In the genomic region with DNA sequence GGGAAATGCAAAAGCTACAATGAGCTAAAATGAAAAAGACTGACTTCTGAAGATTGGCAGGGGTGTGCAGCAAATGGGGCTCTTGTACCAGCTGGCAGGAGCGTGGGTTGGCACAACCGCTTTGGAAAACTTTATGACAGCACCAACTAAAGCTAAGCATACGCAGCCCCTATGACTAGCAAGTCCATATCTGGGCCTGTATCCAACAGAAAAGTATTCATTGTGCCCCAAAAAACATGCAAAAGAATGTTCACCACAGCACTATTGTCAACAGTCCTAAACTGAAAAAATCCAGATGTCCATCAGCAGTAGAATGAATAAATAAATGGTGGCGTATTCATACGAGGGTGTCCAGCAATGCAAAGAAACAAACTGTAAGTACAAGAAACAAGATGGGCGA, we compare ENCODE assay signal across 23 cellular contexts. TPM values are rescaled to one million over a fixed set of nuclear protein-coding genes. Genes with fewer than 3 reads are reported as not detected.
DNase-seq lines count a peak whose midpoint lies in the region; ATAC-seq and TF ChIP-seq lines count a peak whose summit lies in the region.
"Had no signal": no experiment of that assay in that cellular context is flagged by ENCODE, and none has a peak within 500 bp of the region (broad histone marks: within the 10 kb centered on the region; RNA-seq: fewer than 3 reads in every experiment).

No MANE protein-coding gene starts in this region.

- DNase-seq in HCEC 1CT (peak; percentile 57), chondrocyte (ENCODE audit: low spot score) (peak; percentile 25), lower leg skin (ENCODE audit: low spot score in 2 of 2) (peak; percentile 12 to 76), thoracic aorta (ENCODE audit: low spot score) (no peak), brain microvascular endothelial cell (no peak), T-helper 9 cell (no peak), GM19238 (ENCODE audit: insufficient read length, low spot score) (no peak)
- no peak for DNase-seq in activated CD4-positive, alpha-beta T cell treated with anti-CD3 and anti-CD28 coated beads, Interleukin-2, amount 50 U/mL, for 1 hour
- DNase-seq: activated naive CD8-positive, alpha-beta T cell treated with anti-CD3 and anti-CD28 coated beads, Interleukin-2, amount 10 ng/mL, durations not matched to agents 7 days and 5 days; AML-193; central memory CD4-positive, alpha-beta T cell; effector memory CD4-positive, alpha-beta T cell; foreskin keratinocyte; kidney glomerular epithelial cell; MM.1S; NCI-H146; NCI-H82; occipital lobe; right lobe of liver; SIG-M5 had no signal

- H3K27ac Mint-ChIP-seq in chondrocyte (ENCODE audit: unreplicated experiment): peak overlapping the region; percentile 76
- H3K27ac Mint-ChIP-seq: activated naive CD8-positive, alpha-beta T cell treated with anti-CD3 and anti-CD28 coated beads, Interleukin-2, amount 10 ng/mL, durations not matched to agents 7 days and 5 days; activated T-helper 1 cell treated with anti-CD3 and anti-CD28 coated beads, Interleukin-12 subunit alpha, Interleukin-12 subunit beta, Interleukin-2, Interleukin-4 antibody, amounts not matched to agents 30 ng/mL and 10 ng/mL and 1 ng/mL, durations not matched to agents 14 hours and 24 hours and 36 hours; stimulated activated naive CD8-positive, alpha-beta T cell treated with anti-CD3 and anti-CD28 coated beads, Interleukin-15, Interleukin-2, amounts not matched to agents 100 ng/mL and 50 ng/mL, for 24 hours had no signal

- no peak for TF ChIP-seq POLR2A in lower leg skin (IDR thresholded peaks at IDR 0.05)

- no peaks in the 10 kb centered on the region for H3K9me3 Mint-ChIP-seq in chondrocyte (ENCODE audit: low read depth)
- H3K9me3 Mint-ChIP-seq: activated naive CD8-positive, alpha-beta T cell treated with anti-CD3 and anti-CD28 coated beads, Interleukin-2, amount 10 ng/mL, durations not matched to agents 7 days and 5 days; activated T-helper 1 cell treated with anti-CD3 and anti-CD28 coated beads, Interleukin-12 subunit alpha, Interleukin-12 subunit beta, Interleukin-2, Interleukin-4 antibody, amounts not matched to agents 30 ng/mL and 10 ng/mL and 1 ng/mL, durations not matched to agents 14 hours and 24 hours and 36 hours; stimulated activated naive CD8-positive, alpha-beta T cell treated with anti-CD3 and anti-CD28 coated beads, Interleukin-15, Interleukin-2, amounts not matched to agents 100 ng/mL and 50 ng/mL, for 24 hours had no signal

- TF ChIP-seq CTCF in chondrocyte (IDR thresholded peaks at IDR 0.05): no peak
- no peak for TF ChIP-seq CTCF in lower leg skin (IDR thresholded peaks at IDR 0.05)
- no peak for TF ChIP-seq CTCF in thoracic aorta (IDR thresholded peaks at IDR 0.05)
- TF ChIP-seq CTCF in brain microvascular endothelial cell (IDR thresholded peaks at IDR 0.05; ENCODE audit: low read depth, low read length, missing control alignments): no peak

- H3K4me3 ChIP-seq in lower leg skin (ENCODE audit: low read depth, poor library complexity, severe bottlenecking): no peak overlapping the region
- H3K4me3 ChIP-seq in thoracic aorta: peak overlapping the region; percentile 49
- no peak overlapping the region for H3K4me3 ChIP-seq in brain microvascular endothelial cell (ENCODE audit: low read depth, low read length)
- H3K4me3 ChIP-seq: right lobe of liver had no signal

- intact Hi-C loops in lower leg skin (cut with DNase I; ENCODE audit: low total_unique reads): no loop called here

- no peaks in the 10 kb centered on the region for H3K27me3 Mint-ChIP-seq in chondrocyte (ENCODE audit: low read depth)

- no peaks in the 10 kb centered on the region for H3K36me3 Mint-ChIP-seq in chondrocyte (ENCODE audit: low read depth)
- H3K36me3 Mint-ChIP-seq: activated naive CD8-positive, alpha-beta T cell treated with anti-CD3 and anti-CD28 coated beads, Interleukin-2, amount 10 ng/mL, durations not matched to agents 7 days and 5 days had no signal

- in situ Hi-C loops in brain microvascular endothelial cell (cut with HindIII; ENCODE audit: low pct_ligation_motif_present, low sequenced_read_pairs): no loop called here

- 39 to 44% methylated on average over 6 of the region's 6 CpGs for WGBS in lower leg skin, 2 donors

- H3K36me3 ChIP-seq in thoracic aorta (no peaks in the 10 kb centered on the region), brain microvascular endothelial cell (replicated peaks) (no peaks in the 10 kb centered on the region)
- H3K36me3 ChIP-seq: right lobe of liver had no signal

- peak overlapping the region; percentile 78 to 79 for H3K27ac ChIP-seq in thoracic aorta
- H3K27ac ChIP-seq in brain microvascular endothelial cell: no peak overlapping the region
- H3K27ac ChIP-seq: foreskin keratinocyte, right lobe of liver had no signal

- H3K9me3 ChIP-seq in thoracic aorta: no peaks in the 10 kb centered on the region
- H3K9me3 ChIP-seq: right lobe of liver had no signal

- peak; percentile 24 for ATAC-seq in thoracic aorta (ENCODE audit: insufficient number of reproducible peaks, low FRiP score, low read depth)
- ATAC-seq: foreskin keratinocyte, right lobe of liver had no signal

- peaks cover 17 to 50% of the 10 kb centered on the region in 2 donors for H3K4me1 ChIP-seq in thoracic aorta (ENCODE audit: control insufficient read depth in 1 of 2, low read depth in 2 of 2)
- H3K4me1 ChIP-seq: right lobe of liver had no signal

- H3K4me1 Mint-ChIP-seq in chondrocyte (ENCODE audit: low read depth): peaks cover 76% of the 10 kb centered on the region

- no peaks in the 10 kb centered on the region for H3K27me3 ChIP-seq in thoracic aorta (replicated peaks; ENCODE audit: insufficient read depth)
- no peaks in the 10 kb centered on the region for H3K27me3 ChIP-seq in brain microvascular endothelial cell (replicated peaks)
- H3K27me3 ChIP-seq: foreskin keratinocyte had no signal

- H3K4me3 Mint-ChIP-seq in chondrocyte (ENCODE audit: unreplicated experiment): no peak overlapping the region
- H3K4me3 Mint-ChIP-seq: activated naive CD8-positive, alpha-beta T cell treated with anti-CD3 and anti-CD28 coated beads, Interleukin-2, amount 10 ng/mL, durations not matched to agents 7 days and 5 days; activated T-helper 1 cell treated with anti-CD3 and anti-CD28 coated beads, Interleukin-12 subunit alpha, Interleukin-12 subunit beta, Interleukin-2, Interleukin-4 antibody, amounts not matched to agents 30 ng/mL and 10 ng/mL and 1 ng/mL, durations not matched to agents 14 hours and 24 hours and 36 hours; stimulated activated naive CD8-positive, alpha-beta T cell treated with anti-CD3 and anti-CD28 coated beads, Interleukin-15, Interleukin-2, amounts not matched to agents 100 ng/mL and 50 ng/mL, for 24 hours had no signal

RNA-seq across cellular contexts. Expression of a gene that starts 22.6 kb away (rescaled TPM):
- 85.8 to 236 TPM (median 216 TPM) in 3 replicates for total RNA-seq in chondrocyte
- 100 to 1,000 TPM in 3 of 4 donors, 10 to 100 TPM in 1; 99.7 to 148 (median 121) TPM for total RNA-seq in lower leg skin
- 100 to 1,000 TPM; 197 to 260 TPM for total RNA-seq in thoracic aorta

RNA-seq across cellular contexts. Expression of a gene that starts 38.3 kb away (rescaled TPM):
- total RNA-seq in chondrocyte: 0.10 TPM in 1 of 3 replicates, not detected in the others
- 10 to 100 TPM; 28.8 to 36.5 (median 29.9) TPM for total RNA-seq in lower leg skin
- under 1 TPM in 1 of 2 donors, not detected in 1; 0.54 TPM for total RNA-seq in thoracic aorta
- total RNA-seq: activated naive CD8-positive, alpha-beta T cell treated with anti-CD3 and anti-CD28 coated beads, Interleukin-2, amount 10 ng/mL, durations not matched to agents 7 days and 5 days; activated T-helper 1 cell treated with anti-CD3 and anti-CD28 coated beads, Interleukin-12 subunit alpha, Interleukin-12 subunit beta, Interleukin-2, Interleukin-4 antibody, amounts not matched to agents 30 ng/mL and 10 ng/mL and 1 ng/mL, durations not matched to agents 14 hours and 24 hours and 36 hours; mononuclear cell; occipital lobe; right lobe of liver had no signal

Comparison
In these comparisons a context has a peak if more than half of its experiments do, and no peak if none do; other contexts are left out.
1. DNase-seq: peak in HCEC 1CT (single experiment), chondrocyte (single experiment) and lower leg skin (2 of 2); none in thoracic aorta (single experiment), activated CD4-positive, alpha-beta T cell treated with anti-CD3 and anti-CD28 coated beads, Interleukin-2, amount 50 U/mL, for 1 hour (single experiment), brain microvascular endothelial cell (single experiment), T-helper 9 cell (single experiment) and GM19238 (single experiment).
2. RNA of a gene that starts 38.3 kb away (total RNA-seq): 28.8 to 36.5 TPM in lower leg skin; 0.54 TPM in thoracic aorta and 0.10 TPM in chondrocyte; every median in the first group is over 10 times any median in the second.